ENCODE assay signal across 11 cellular contexts in the genomic region with DNA sequence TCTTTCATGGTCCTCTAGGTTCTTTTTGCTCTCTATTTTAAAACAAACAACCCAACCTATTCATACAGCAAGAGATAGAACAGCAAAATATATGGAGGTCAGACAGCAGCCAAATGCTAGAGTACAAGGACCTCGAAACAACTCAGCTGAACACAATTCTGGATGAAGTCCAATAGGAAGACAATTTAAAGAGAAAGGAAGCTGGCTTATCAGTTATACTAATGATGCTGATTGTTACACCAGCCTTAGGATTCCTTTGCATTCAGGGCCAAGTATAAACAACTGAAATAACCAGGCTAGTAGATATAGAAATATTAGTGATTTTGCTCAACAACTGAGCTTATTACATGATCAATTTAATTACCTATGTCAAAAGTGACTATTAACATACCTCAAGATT. TPM values are rescaled to one million over a fixed set of nuclear protein-coding genes. Genes with fewer than 3 reads are reported as not detected.
A peak's percentile ranks its signal among the peaks of the same experiment; 100 is the strongest.
DNase-seq lines count a peak whose midpoint lies in the region; ATAC-seq, FAIRE-seq and TF ChIP-seq lines count a peak whose summit lies in the region.
"Had no signal": no experiment of that assay in that cellular context is flagged by ENCODE, and none has a peak within 500 bp of the region (broad histone marks: within the 10 kb centered on the region; RNA-seq: fewer than 3 reads in every experiment).

No MANE protein-coding gene starts in this region.

- peaks cover 0 to 13% (median 2%) of the 10 kb centered on the region in 3 donors for H3K36me3 Mint-ChIP-seq in CD8-positive, alpha-beta memory T cell
- H3K36me3 Mint-ChIP-seq in astrocyte (ENCODE audit: low read depth, unreplicated experiment) (no peaks in the 10 kb centered on the region), mesothelial cell of epicardium (no peaks in the 10 kb centered on the region)

- TF ChIP-seq CTCF in KMS-11 (conservative IDR thresholded peaks at IDR 0.05; ENCODE audit: low read depth, low read length): no peak
- no peak for TF ChIP-seq CTCF in astrocyte (IDR thresholded peaks at IDR 0.05; ENCODE audit: insufficient read depth, low read depth, low read length)
- TF ChIP-seq CTCF in mesothelial cell of epicardium (IDR thresholded peaks at IDR 0.05; ENCODE audit: unreplicated experiment): no peak

- CTCF ChIA-PET in CD8-positive, alpha-beta memory T cell (lab: Charles Lee): interaction anchor here (1.1 to 12.8 kb wide), 2 partner anchors 118 to 341 kb away, joined by 3 to 254 read pairs; no protein-coding TSS in a partner anchor

- peak overlapping the region in 5 of 7 donors; percentile 16 to 81 (median 52) for H3K4me3 Mint-ChIP-seq in CD8-positive, alpha-beta memory T cell
- H3K4me3 Mint-ChIP-seq in astrocyte (ENCODE audit: unreplicated experiment) (no peak overlapping the region), mesothelial cell of epicardium (no peak overlapping the region)

- H3K9me3 ChIP-seq in CD8-positive, alpha-beta memory T cell (ENCODE audit: low read length): no peaks in the 10 kb centered on the region
- no peaks in the 10 kb centered on the region for H3K9me3 ChIP-seq in astrocyte (ENCODE audit: insufficient read depth, low read depth, low read length)

- H3K27ac Mint-ChIP-seq in CD8-positive, alpha-beta memory T cell: peak overlapping the region in 1 of 8 donors; percentile 4
- H3K27ac Mint-ChIP-seq in astrocyte (ENCODE audit: unreplicated experiment): no peak overlapping the region
- H3K27ac Mint-ChIP-seq in mesothelial cell of epicardium: peak overlapping the region; percentile 2

- no peaks in the 10 kb centered on the region for H3K36me3 ChIP-seq in CD8-positive, alpha-beta memory T cell (ENCODE audit: insufficient read depth, low read length)
- H3K36me3 ChIP-seq in KMS-11 (ENCODE audit: insufficient read depth): no peaks in the 10 kb centered on the region
- H3K36me3 ChIP-seq in astrocyte (ENCODE audit: insufficient read depth, low read length): no peaks in the 10 kb centered on the region

- H3K4me1 ChIP-seq in CD8-positive, alpha-beta memory T cell (ENCODE audit: insufficient read depth, low read length): peaks cover 39% of the 10 kb centered on the region
- H3K4me1 ChIP-seq in KMS-11 (ENCODE audit: low read depth, poor library complexity, severe bottlenecking) (peaks cover 29% of the 10 kb centered on the region), astrocyte (ENCODE audit: insufficient read depth, low read length) (peaks cover 21% of the 10 kb centered on the region)

- no peaks in the 10 kb centered on the region for H4K20me1 ChIP-seq in KMS-11 (ENCODE audit: insufficient read depth)
- peaks cover 23% of the 10 kb centered on the region for H4K20me1 ChIP-seq in astrocyte (ENCODE audit: insufficient read depth, low read length)

- H3K27ac ChIP-seq in CD8-positive, alpha-beta memory T cell (ENCODE audit: low read depth, low read length): no peak overlapping the region
- no peak overlapping the region for H3K27ac ChIP-seq in KMS-11
- H3K27ac ChIP-seq in astrocyte (ENCODE audit: low read depth, low read length): no peak overlapping the region
- H3K27ac ChIP-seq: skin epidermis had no signal

- H3K4me3 ChIP-seq in CD8-positive, alpha-beta memory T cell (ENCODE audit: low read length): no peak overlapping the region
- H3K4me3 ChIP-seq in KMS-11 (IDR thresholded peaks at IDR 0.05; ENCODE audit: insufficient read depth, low read depth, low read length) (no peak overlapping the region), astrocyte (ENCODE audit: insufficient read depth, low read depth, low read length) (no peak overlapping the region)
- H3K4me3 ChIP-seq: skin epidermis had no signal

- H3K79me2 ChIP-seq in KMS-11 (ENCODE audit: insufficient read depth, low read depth) (peaks cover 59% of the 10 kb centered on the region), astrocyte (ENCODE audit: insufficient read depth, low read length) (peaks cover 72% of the 10 kb centered on the region)

- H2AFZ ChIP-seq in KMS-11 (ENCODE audit: low read depth) (no peak overlapping the region), astrocyte (ENCODE audit: low read depth, low read length) (no peak overlapping the region)

- no peaks in the 10 kb centered on the region for H3K9me3 Mint-ChIP-seq in CD8-positive, alpha-beta memory T cell
- H3K9me3 Mint-ChIP-seq in astrocyte (ENCODE audit: unreplicated experiment) (no peaks in the 10 kb centered on the region), mesothelial cell of epicardium (no peaks in the 10 kb centered on the region)

- no peaks in the 10 kb centered on the region for H3K27me3 ChIP-seq in CD8-positive, alpha-beta memory T cell (ENCODE audit: insufficient read depth, low read length, poor library complexity, severe bottlenecking)
- H3K27me3 ChIP-seq in KMS-11 (ENCODE audit: insufficient read depth, low read depth) (no peaks in the 10 kb centered on the region), astrocyte (ENCODE audit: insufficient read depth, low read length) (no peaks in the 10 kb centered on the region)

- FAIRE-seq in astrocyte (lab: Jason Lieb, UNC): no peak

- no peaks in the 10 kb centered on the region for H3K27me3 Mint-ChIP-seq in CD8-positive, alpha-beta memory T cell
- H3K27me3 Mint-ChIP-seq in astrocyte (ENCODE audit: low read depth, unreplicated experiment): no peaks in the 10 kb centered on the region
- no peaks in the 10 kb centered on the region for H3K27me3 Mint-ChIP-seq in mesothelial cell of epicardium (ENCODE audit: low read depth)

- DNase-seq in CD8-positive, alpha-beta memory T cell: no peak
- DNase-seq in astrocyte (ENCODE audit: low read depth): peak; percentile 3
- DNase-seq in mesothelial cell of epicardium (ENCODE audit: low spot score in 2 of 2, unreplicated experiment in 2 of 2): no peak
- no peak for DNase-seq in central memory CD4-positive, alpha-beta T cell
- no peak for DNase-seq in SIG-M5 (lab: John Stamatoyannopoulos, UW)
- DNase-seq: activated CD4-positive, alpha-beta T cell treated with anti-CD3 and anti-CD28 coated beads, Interleukin-2, amount 50 U/mL, for 48 hours; activated effector memory CD4-positive, alpha-beta T cell treated with Interleukin-2 at 50 U/mL for 16 hours; NCI-H1048 had no signal

- no peak overlapping the region for H3K9ac ChIP-seq in KMS-11
- H3K9ac ChIP-seq in astrocyte (ENCODE audit: low read length): no peak overlapping the region

- POLR2A ChIA-PET in CD8-positive, alpha-beta memory T cell (lab: Charles Lee): interaction anchor here (1.1 kb wide), 1 partner anchor 150 kb away, joined by 3 read pairs; no protein-coding TSS in a partner anchor

- H3K4me1 Mint-ChIP-seq in CD8-positive, alpha-beta memory T cell: peaks cover 29 to 44% (median 43%) of the 10 kb centered on the region in 3 donors
- H3K4me1 Mint-ChIP-seq in astrocyte (ENCODE audit: low read depth, unreplicated experiment) (peaks cover 12% of the 10 kb centered on the region), mesothelial cell of epicardium (peaks cover 15% of the 10 kb centered on the region)

- ATAC-seq in GM21576 (IDR thresholded peaks at IDR 0.05; ENCODE audit: unreplicated experiment): no peak

- H3K4me2 ChIP-seq in KMS-11 (peak overlapping the region; percentile 82), astrocyte (ENCODE audit: low read length) (peak overlapping the region; percentile 90)

RNA-seq across cellular contexts. Expression of a gene that starts 2.5 kb away (rescaled TPM):
- total RNA-seq in CD8-positive, alpha-beta memory T cell: 10 to 100 TPM; 28.1 to 32.1 TPM
- 35.9 TPM for polyA plus RNA-seq in CD8-positive, alpha-beta memory T cell
- total RNA-seq in astrocyte (25.0 and 31.1 TPM in 2 replicates), mesothelial cell of epicardium (18.3 to 23.7 TPM (median 19.3 TPM) in 3 replicates)

RNA-seq across cellular contexts. Expression of a gene that starts 13.9 kb away (rescaled TPM):
- 1 to 10 TPM in 1 of 2 experiments, under 1 TPM in 1; 0.84 to 1.2 TPM for total RNA-seq in CD8-positive, alpha-beta memory T cell
- polyA plus RNA-seq in CD8-positive, alpha-beta memory T cell: 0.58 TPM
- total RNA-seq in astrocyte (1.00 and 1.5 TPM in 2 replicates), mesothelial cell of epicardium (0.52 to 0.80 TPM (median 0.58 TPM) in 3 replicates)

Comparison
In these comparisons a context has a peak if more than half of its experiments do, and no peak if none do; other contexts are left out.
1. H3K4me3 Mint-ChIP-seq: peak in CD8-positive, alpha-beta memory T cell (5 of 7); none in astrocyte (single experiment) and mesothelial cell of epicardium (single experiment).